Comparison of ENCODE assay signal across 8 cellular contexts in genomic region chr1:6033986-6034749, GRCh38. TPM values are rescaled to one million over a fixed set of nuclear protein-coding genes. Genes with fewer than 3 reads are reported as not detected.
DNase-seq lines count a peak whose midpoint lies in the region; ATAC-seq and TF ChIP-seq lines count a peak whose summit lies in the region.

No MANE protein-coding gene starts in this region.

- dilution Hi-C loops in mammary epithelial cell (cut with HindIII; ENCODE audit: low sequenced_read_pairs) = no loop called here

- no peak overlapping the region for H2AFZ ChIP-seq in GM23248
- H2AFZ ChIP-seq in mammary epithelial cell (ENCODE audit: low read depth, low read length) = no peak overlapping the region

- peaks cover 20% of the 10 kb centered on the region for H3K4me1 ChIP-seq in A673 (ENCODE audit: insufficient read depth, low read length, poor library complexity, severe bottlenecking)
- peaks cover 4% of the 10 kb centered on the region; the same call in 1 of the 2 replicates for H3K4me1 ChIP-seq in GM23248 (ENCODE audit: insufficient read depth)
- H3K4me1 ChIP-seq in mammary epithelial cell (ENCODE audit: insufficient read depth, low read length) = no peaks in the 10 kb centered on the region

- no peaks in the 10 kb centered on the region for H4K20me1 ChIP-seq in GM23248 (ENCODE audit: insufficient read depth)
- H4K20me1 ChIP-seq in mammary epithelial cell (ENCODE audit: insufficient read depth, low read length) = no peaks in the 10 kb centered on the region

- intact Hi-C loops in A673 (cut with micrococcal nuclease; ENCODE audit: unreplicated experiment) = no loop called here
- intact Hi-C loops in mammary epithelial cell (cut with micrococcal nuclease) = no loop called here

- H3K79me2 ChIP-seq in GM23248 (ENCODE audit: insufficient read depth) (no peaks in the 10 kb centered on the region), mammary epithelial cell (ENCODE audit: insufficient read depth, low read length) (no peaks in the 10 kb centered on the region)

- H3K27ac ChIP-seq in A673 (ENCODE audit: low read depth, low read length, poor library complexity, severe bottlenecking) (no peak overlapping the region), GM23248 (no peak overlapping the region), mammary epithelial cell (ENCODE audit: insufficient read depth, low read depth, low read length) (no peak overlapping the region)

- no peak overlapping the region for H3K4me2 ChIP-seq in GM23248 (ENCODE audit: unreplicated experiment)
- H3K4me2 ChIP-seq in mammary epithelial cell (ENCODE audit: insufficient read depth, low read depth, low read length) = no peak overlapping the region

- H3K9ac ChIP-seq in GM23248 (no peak overlapping the region), mammary epithelial cell (ENCODE audit: insufficient read depth, low read length) (no peak overlapping the region)

- BruUV-seq in A673 (replicated peaks; lab: Mats Ljungman, UMichigan) (no TSS peak), mammary epithelial cell (replicated peaks; lab: Mats Ljungman, UMichigan) (no TSS peak)

- no peaks in the 10 kb centered on the region for H3K9me2 ChIP-seq in GM23248 (ENCODE audit: insufficient read depth)

- H3F3A ChIP-seq in GM23248 (ENCODE audit: insufficient read depth) = no peaks in the 10 kb centered on the region

- H3K4me3 ChIP-seq in A673 (ENCODE audit: low read depth, low read length, poor library complexity, severe bottlenecking) (no peak overlapping the region), GM23248 (no peak overlapping the region), mammary epithelial cell (replicated peaks in 1 of 3; ENCODE audit: insufficient read depth in 1 of 3, low read depth in 2 of 3, low read length in 3 of 3) (no peak overlapping the region)

- POLR2A ChIA-PET in A673 (lab: Charles Lee; ENCODE audit: low non-redundant PET) = no interaction called here

- CTCF ChIA-PET in A673 (lab: Charles Lee) = no interaction called here
- CTCF ChIA-PET in mammary epithelial cell (lab: Charles Lee; ENCODE audit: low non-redundant PET) = no interaction called here

- H3K9me3 ChIP-seq in A673 (ENCODE audit: low read depth, low read length, poor library complexity, severe bottlenecking) (no peaks in the 10 kb centered on the region), GM23248 (ENCODE audit: low read depth) (no peaks in the 10 kb centered on the region), mammary epithelial cell (replicated peaks; ENCODE audit: insufficient read depth, low read length) (no peaks in the 10 kb centered on the region)

- DNase-seq in A673 (ENCODE audit: low spot score) (peak; percentile 42), GM23248 (peak; percentile 45), SK-MEL-5 (ENCODE audit: low read depth, low spot score) (peak; percentile 41), mammary epithelial cell (peak; percentile 15), kidney glomerular epithelial cell (lab: John Stamatoyannopoulos, UW) (peak; percentile 13)
- peak; percentile 4 for DNase-seq in stimulated activated naive CD4-positive, alpha-beta T cell treated with Interleukin-2 at 50 U/mL for 16 hours (lab: John Stamatoyannopoulos, UW)

- 25 to 26% methylated on average over 21 of the region's 21 CpGs for WGBS in GM23248 (ENCODE audit: low coverage in 1 of 2, low lambda C conversion rate in 2 of 2, missing lambda C conversion rate in 2 of 2), 2 experiments
- WGBS in mammary epithelial cell (ENCODE audit: low coverage, missing lambda C conversion rate) = 24% methylated on average over 8 of the region's 21 CpGs

- in situ Hi-C loops in GM23248 (cut with MboI) = no loop called here
- in situ Hi-C loops in SK-MEL-5 (cut with HindIII; ENCODE audit: low pct_unique_long_range_greater_than_20kb, low sequenced_read_pairs) = no loop called here
- in situ Hi-C loops in mammary epithelial cell (cut with MboI; ENCODE audit: low sequenced_read_pairs in 2 of 2) = no loop called here

- TF ChIP-seq CTCF in A673 (conservative IDR thresholded peaks at IDR 0.05; ENCODE audit: low read depth, low read length) (peak; percentile 64), mammary epithelial cell (conservative IDR thresholded peaks at IDR 0.05 in 1 of 2, IDR thresholded peaks at IDR 0.05 in 1 of 2; ENCODE audit: extremely low read depth in 1 of 2, insufficient read depth in 1 of 2, low read depth in 1 of 2, low read length in 2 of 2) (peak; percentile 55 to 78)

- no peaks in the 10 kb centered on the region for H3K36me3 ChIP-seq in A673 (ENCODE audit: insufficient read depth, low read length, poor library complexity, severe bottlenecking)
- no peaks in the 10 kb centered on the region for H3K36me3 ChIP-seq in GM23248 (ENCODE audit: low read depth)
- no peaks in the 10 kb centered on the region for H3K36me3 ChIP-seq in mammary epithelial cell (ENCODE audit: insufficient read depth, low read length)

- no peak for ATAC-seq in HG03378 (IDR thresholded peaks at IDR 0.05; ENCODE audit: unreplicated experiment)
- no peak for ATAC-seq in GM21367 (IDR thresholded peaks at IDR 0.05; ENCODE audit: unreplicated experiment)

- H3K27me3 ChIP-seq in A673 (replicated peaks; ENCODE audit: insufficient read depth, low read depth, low read length, poor library complexity) = peaks cover 7% of the 10 kb centered on the region
- no peaks in the 10 kb centered on the region for H3K27me3 ChIP-seq in GM23248 (replicated peaks; ENCODE audit: insufficient read depth)
- no peaks in the 10 kb centered on the region for H3K27me3 ChIP-seq in mammary epithelial cell (ENCODE audit: insufficient read depth, low read length)

RNA-seq across cellular contexts. Expression of gene KCNAB2, which starts 11.5 kb away (rescaled TPM):
- total RNA-seq in A673 (2021) (6.4 and 7.7 TPM in 2 replicates), mammary epithelial cell (1 to 10 TPM; 4.8 to 7.4 TPM)
- 3.5 and 4.8 TPM in 2 replicates for total RNA-seq in GM23248 (2014; rRNA removed; shearing (Covaris generic))
- polyA plus RNA-seq in GM23248 (2016; fragmentation: Nextera tagmentation; extraction: Ambion mirVana) (3.9 TPM in 2 replicates), mammary epithelial cell (4.8 TPM)
- 70.3 and 73.6 TPM in 2 replicates for total RNA-seq in SK-MEL-5 (2014; rRNA removed; shearing (Covaris generic))
- 138 and 161 TPM in 2 replicates for polyA plus RNA-seq in SK-MEL-5 (2015; cell fraction: cytosol; rRNA removed)
- 226 and 289 TPM in 2 replicates for polyA plus RNA-seq in SK-MEL-5 (2015; cell fraction: nucleus; rRNA removed)
- 14.3 TPM for polyA minus RNA-seq in mammary epithelial cell

RNA-seq across cellular contexts. Expression of gene NPHP4, which starts 41.9 kb away (rescaled TPM):
- total RNA-seq in A673 (2021) (27.6 and 29.7 TPM in 2 replicates), mammary epithelial cell (10 to 100 TPM in 1 of 2 donors, 1 to 10 TPM in 1; 8.2 to 18.4 TPM)
- total RNA-seq in GM23248 (2014; rRNA removed; shearing (Covaris generic)) = 4.0 and 7.8 TPM in 2 replicates
- polyA plus RNA-seq in GM23248 (2016; fragmentation: Nextera tagmentation; extraction: Ambion mirVana) (4.2 and 4.4 TPM in 2 replicates), mammary epithelial cell (8.2 TPM)
- 3.4 and 5.9 TPM in 2 replicates for total RNA-seq in SK-MEL-5 (2014; rRNA removed; shearing (Covaris generic))
- 14.8 and 17.9 TPM in 2 replicates for polyA plus RNA-seq in SK-MEL-5 (2015; cell fraction: cytosol; rRNA removed)
- 60.8 and 76.2 TPM in 2 replicates for polyA plus RNA-seq in SK-MEL-5 (2015; cell fraction: nucleus; rRNA removed)
- 19.7 TPM for polyA minus RNA-seq in mammary epithelial cell
